In the genomic region with DNA sequence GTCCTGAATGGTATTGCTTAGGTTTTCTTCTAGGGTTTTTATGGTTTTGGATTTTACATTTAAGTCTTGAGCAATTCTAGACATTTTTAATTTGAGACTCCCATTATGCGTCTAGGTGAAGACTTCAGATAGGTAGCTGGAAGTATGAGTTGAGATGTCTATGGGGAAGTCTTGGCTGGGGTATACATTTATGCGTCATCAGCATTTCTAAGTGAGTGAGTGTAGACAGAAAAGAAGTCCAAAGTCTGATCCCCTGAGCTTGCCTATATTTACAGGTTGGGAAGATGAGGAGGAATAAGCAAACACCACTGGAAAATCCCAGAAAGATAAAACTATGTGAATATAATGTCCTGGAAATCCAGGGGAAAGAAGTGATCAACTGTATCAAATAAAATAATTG, we compare ENCODE assay signal across 31 cellular contexts.
"Had no signal": no experiment of that assay in that cellular context is flagged by ENCODE, and none has a peak within 500 bp of the region (broad histone marks: within the 10 kb centered on the region; RNA-seq: fewer than 3 reads in every experiment).

No MANE protein-coding gene starts in this region.

- H2AFZ ChIP-seq: PC-9 had no signal

- H3K4me1 Mint-ChIP-seq: activated CD4-positive, alpha-beta memory T cell treated with anti-CD3 and anti-CD28 coated beads, Interleukin-2, amount 10 ng/mL, durations not matched to agents 7 days and 5 days; activated CD8-positive, alpha-beta memory T cell treated with anti-CD3 and anti-CD28 coated beads, Interleukin-2, amount 10 ng/mL, durations not matched to agents 7 days and 5 days; activated naive CD4-positive, alpha-beta T cell treated with anti-CD3 and anti-CD28 coated beads, Interleukin-2, amount 10 ng/mL, durations not matched to agents 7 days and 5 days; activated naive CD8-positive, alpha-beta T cell treated with anti-CD3 and anti-CD28 coated beads, Interleukin-2, amount 50 U/mL, for 24 hours; brain had no signal

- FAIRE-seq: bronchial epithelial cell, RCC 7860 had no signal

- H3K27me3 Mint-ChIP-seq: activated CD4-positive, alpha-beta memory T cell treated with anti-CD3 and anti-CD28 coated beads, Interleukin-2, amount 10 ng/mL, durations not matched to agents 7 days and 5 days; activated CD8-positive, alpha-beta memory T cell treated with anti-CD3 and anti-CD28 coated beads, Interleukin-2, amount 10 ng/mL, durations not matched to agents 7 days and 5 days; activated naive CD4-positive, alpha-beta T cell treated with anti-CD3 and anti-CD28 coated beads, Interleukin-2, amount 10 ng/mL, durations not matched to agents 7 days and 5 days; activated naive CD8-positive, alpha-beta T cell treated with anti-CD3 and anti-CD28 coated beads, Interleukin-2, amount 50 U/mL, for 24 hours had no signal

- H3K4me3 Mint-ChIP-seq: activated CD4-positive, alpha-beta memory T cell treated with anti-CD3 and anti-CD28 coated beads, Interleukin-2, amount 10 ng/mL, durations not matched to agents 7 days and 5 days; activated CD8-positive, alpha-beta memory T cell treated with anti-CD3 and anti-CD28 coated beads, Interleukin-2, amount 10 ng/mL, durations not matched to agents 7 days and 5 days; activated naive CD4-positive, alpha-beta T cell treated with anti-CD3 and anti-CD28 coated beads, Interleukin-2, amount 10 ng/mL, durations not matched to agents 7 days and 5 days; activated naive CD8-positive, alpha-beta T cell; activated naive CD8-positive, alpha-beta T cell treated with anti-CD3 and anti-CD28 coated beads, Interleukin-2, amount 50 U/mL, for 24 hours; brain had no signal

- H3K36me3 Mint-ChIP-seq: activated CD8-positive, alpha-beta memory T cell treated with anti-CD3 and anti-CD28 coated beads, Interleukin-2, amount 10 ng/mL, durations not matched to agents 7 days and 5 days; activated naive CD4-positive, alpha-beta T cell treated with anti-CD3 and anti-CD28 coated beads, Interleukin-2, amount 10 ng/mL, durations not matched to agents 7 days and 5 days; activated naive CD8-positive, alpha-beta T cell; brain had no signal

- H3K4me3 ChIP-seq: PC-9 had no signal

- DNase-seq: activated CD4-positive, alpha-beta memory T cell treated with anti-CD3 and anti-CD28 coated beads, Interleukin-2, amount 10 ng/mL, durations not matched to agents 7 days and 5 days; activated CD4-positive, alpha-beta T cell treated with anti-CD3 and anti-CD28 coated beads for 1 hour; activated CD4-positive, alpha-beta T cell treated with anti-CD3 and anti-CD28 coated beads for 48 hours; activated CD4-positive, CD25-positive, alpha-beta regulatory T cell; activated CD8-positive, alpha-beta memory T cell treated with anti-CD3 and anti-CD28 coated beads for 24 hours; activated CD8-positive, alpha-beta memory T cell treated with anti-CD3 and anti-CD28 coated beads, Interleukin-2, amount 10 ng/mL, durations not matched to agents 7 days and 5 days; activated CD8-positive, alpha-beta memory T cell treated with anti-CD3 and anti-CD28 coated beads, Interleukin-2, amount 50 U/mL, for 48 hours; activated effector memory CD4-positive, alpha-beta T cell treated with Interleukin-2 at 50 U/mL for 16 hours; activated naive CD4-positive, alpha-beta T cell treated with anti-CD3 and anti-CD28 coated beads, Interleukin-2, amount 10 ng/mL, durations not matched to agents 7 days and 5 days; activated naive CD8-positive, alpha-beta T cell treated with anti-CD3 and anti-CD28 coated beads, Interleukin-2, amount 50 U/mL, for 24 hours; activated T-cell treated with anti-CD3 and anti-CD28 coated beads, Interleukin-2, amount 50 U/mL, for 48 hours; anterior cingulate cortex; caudate nucleus; cerebellar nuclear complex; NCI-H1105 treated with DMSO at 0.1 percent for 48 hours; NCI-H1436; NCI-H1694; NCI-H1930; NCI-H345; NCI-H524 treated with DMSO at 0.1 percent for 48 hours; NK-92 treated with Interleukin-12 subunit alpha and Interleukin-12 subunit beta, amount 100 ng/mL, for 24 hours; PC-9; Right ventricle myocardium superior; SW 1271; T-helper 1 cell; T-helper 2 cell; T-helper 9 cell had no signal

- ATAC-seq: activated CD8-positive, alpha-beta memory T cell treated with anti-CD3 and anti-CD28 coated beads, Interleukin-2, amount 10 ng/mL, durations not matched to agents 7 days and 5 days; activated naive CD8-positive, alpha-beta T cell treated with anti-CD3 and anti-CD28 coated beads, Interleukin-2, amount 50 U/mL, for 24 hours had no signal

- H3K27ac Mint-ChIP-seq: activated CD4-positive, alpha-beta memory T cell treated with anti-CD3 and anti-CD28 coated beads, Interleukin-2, amount 10 ng/mL, durations not matched to agents 7 days and 5 days; activated CD8-positive, alpha-beta memory T cell treated with anti-CD3 and anti-CD28 coated beads, Interleukin-2, amount 10 ng/mL, durations not matched to agents 7 days and 5 days; activated naive CD4-positive, alpha-beta T cell treated with anti-CD3 and anti-CD28 coated beads, Interleukin-2, amount 10 ng/mL, durations not matched to agents 7 days and 5 days; activated naive CD8-positive, alpha-beta T cell; activated naive CD8-positive, alpha-beta T cell treated with anti-CD3 and anti-CD28 coated beads, Interleukin-2, amount 50 U/mL, for 24 hours; brain had no signal

- H3K27ac ChIP-seq: PC-9 had no signal
